Comparison of ENCODE assay signal across 25 cellular contexts in the genomic region with DNA sequence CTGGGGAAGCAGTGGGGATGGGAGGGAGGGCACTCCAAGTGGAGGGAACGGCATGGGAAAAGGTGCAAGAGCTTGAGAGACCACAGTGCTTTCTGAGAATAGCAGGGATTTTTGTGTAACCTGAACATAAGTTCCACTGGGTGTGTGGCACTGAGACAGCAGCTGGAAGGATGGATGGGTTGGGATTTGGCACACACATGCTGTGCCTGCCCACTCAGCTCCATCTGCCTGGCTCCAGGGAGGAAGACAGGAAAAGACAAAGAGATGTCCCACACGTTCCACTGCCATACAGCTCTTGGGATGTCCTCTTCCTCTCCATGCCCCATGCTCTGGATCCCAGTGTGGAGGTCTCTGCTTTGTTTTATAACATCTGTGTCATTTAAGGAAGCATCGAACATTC.
A peak's percentile ranks its signal among the peaks of the same experiment; 100 is the strongest.
DNase-seq lines count a peak whose midpoint lies in the region; ATAC-seq and TF ChIP-seq lines count a peak whose summit lies in the region.
"Had no signal": no experiment of that assay in that cellular context is flagged by ENCODE, and none has a peak within 500 bp of the region (broad histone marks: within the 10 kb centered on the region; RNA-seq: fewer than 3 reads in every experiment).

No MANE protein-coding gene starts in this region.

- H3K4me3 ChIP-seq in neuronal stem cell (ENCODE audit: low read length in 2 of 2): no peak overlapping the region
- H3K4me3 ChIP-seq in upper lobe of right lung: no peak overlapping the region
- H3K4me3 ChIP-seq: A549 had no signal

- H4K8ac ChIP-seq in neuronal stem cell (ENCODE audit: low read depth, low read length): no peak overlapping the region

- H3K4me1 ChIP-seq in neuronal stem cell (ENCODE audit: control insufficient read depth in 2 of 2, insufficient read depth in 1 of 2, low read depth in 1 of 2, low read length in 2 of 2) (peaks cover 0 to 5% of the 10 kb centered on the region in 2 donors), upper lobe of right lung (no peaks in the 10 kb centered on the region)
- H3K4me1 ChIP-seq: A549, Caco-2 had no signal

- H3K9me3 ChIP-seq in neuronal stem cell (replicated peaks in 1 of 2; ENCODE audit: control insufficient read depth in 2 of 2, insufficient read depth in 1 of 2, low read depth in 1 of 2, low read length in 2 of 2): no peaks in the 10 kb centered on the region
- no peaks in the 10 kb centered on the region for H3K9me3 ChIP-seq in upper lobe of right lung
- H3K9me3 ChIP-seq: A549, Caco-2, SK-N-SH had no signal

- H3K4ac ChIP-seq in neuronal stem cell (ENCODE audit: low read length): no peak overlapping the region

- no peak overlapping the region for H4K91ac ChIP-seq in neuronal stem cell (ENCODE audit: low read depth, low read length, poor library complexity)

- H3K4me2 ChIP-seq in neuronal stem cell (ENCODE audit: insufficient read depth, low read length, poor library complexity, severe bottlenecking): no peak overlapping the region
- H3K4me2 ChIP-seq: A549, KMS-11, SK-N-SH had no signal

- peak overlapping the region; percentile 32 for H2AK5ac ChIP-seq in neuronal stem cell (ENCODE audit: low read depth, low read length)

- H3K18ac ChIP-seq in neuronal stem cell (ENCODE audit: low read length): no peak overlapping the region

- H2BK5ac ChIP-seq in neuronal stem cell (ENCODE audit: low read length): no peak overlapping the region

- H3K27ac ChIP-seq in neuronal stem cell (replicated peaks; ENCODE audit: low read length) (no peak overlapping the region), upper lobe of right lung (no peak overlapping the region)
- H3K27ac ChIP-seq: A549, HL-60, KMS-11 had no signal

- peak; percentile 4 for DNase-seq in activated T-cell treated with anti-CD3 and anti-CD28 coated beads, Interleukin-2, amount 50 U/mL, for 1 hour
- DNase-seq in activated T-cell treated with anti-CD3 and anti-CD28 coated beads for 4 hours (no peak), NCI-H524 (lab: John Stamatoyannopoulos, UW) (peak; percentile 39 to 83), neuronal stem cell (ENCODE audit: low spot score) (no peak), upper lobe of right lung (peak; percentile 17), EL (no peak)
- DNase-seq: AML-193; C1 segment of cervical spinal cord; CD8-positive, alpha-beta T cell; DMS79 treated with DMSO at 0.1 percent for 48 hours; MM.1S; NCI-H1417 treated with DMSO at 0.1 percent for 48 hours; NCI-H187 treated with DMSO at 0.1 percent for 48 hours; NCI-H2227 treated with DMSO at 0.1 percent for 48 hours; NCI-H748 treated with DMSO at 0.1 percent for 48 hours; NK-92 treated with Interleukin-12 subunit alpha and Interleukin-12 subunit beta, amount 100 ng/mL, for 24 hours; PC-3; SK-N-SH; SW 1271 had no signal

- no peak overlapping the region for H2BK12ac ChIP-seq in neuronal stem cell (ENCODE audit: low read length)

- no peak for TF ChIP-seq CTCF in upper lobe of right lung (IDR thresholded peaks at IDR 0.05)

- no peak overlapping the region for H2BK15ac ChIP-seq in neuronal stem cell (ENCODE audit: low read length)

- H2BK120ac ChIP-seq in neuronal stem cell (ENCODE audit: low read depth, low read length): no peak overlapping the region

- intact Hi-C loops in upper lobe of right lung (cut with DNase I): no loop called here

- no peak overlapping the region for H3K9ac ChIP-seq in neuronal stem cell (ENCODE audit: low read depth, low read length, poor library complexity)
- H3K9ac ChIP-seq: KMS-11, SK-N-SH had no signal

- H3K36me3 ChIP-seq in neuronal stem cell (replicated peaks in 1 of 2; ENCODE audit: control insufficient read depth in 2 of 2, insufficient read depth in 2 of 2, low read length in 2 of 2): no peaks in the 10 kb centered on the region
- H3K36me3 ChIP-seq in upper lobe of right lung: no peaks in the 10 kb centered on the region

- no peak overlapping the region for H3K23ac ChIP-seq in neuronal stem cell (ENCODE audit: low read depth, low read length, poor library complexity)

- H3K79me1 ChIP-seq in neuronal stem cell (ENCODE audit: low read depth, low read length): no peaks in the 10 kb centered on the region

- no CpG with 5 or more reads among the region's 3 CpGs for WGBS in neuronal stem cell (ENCODE audit: extremely low coverage in 2 of 2, insufficient read length in 2 of 2, insufficient replicate concordance in 1 of 2), 2 donors

- no peak overlapping the region for H3K14ac ChIP-seq in neuronal stem cell (ENCODE audit: low read length)

- H2AFZ ChIP-seq in neuronal stem cell (ENCODE audit: low read length): no peak overlapping the region

- ATAC-seq in upper lobe of right lung: no peak
- ATAC-seq in GM21737 (IDR thresholded peaks at IDR 0.05; ENCODE audit: unreplicated experiment): no peak
- ATAC-seq: CD8-positive, alpha-beta T cell; HCT116; PC-3 had no signal

- peaks cover 0 to 5% (median 0%) of the 10 kb centered on the region in 3 experiments for H3K27me3 ChIP-seq in neuronal stem cell (ENCODE audit: control insufficient read depth in 3 of 3, insufficient read depth in 3 of 3, low read depth in 1 of 3, low read length in 3 of 3)
- H3K27me3 ChIP-seq in upper lobe of right lung: no peaks in the 10 kb centered on the region

Comparison
In these comparisons a context has a peak if more than half of its experiments do, and no peak if none do; other contexts are left out.
1. DNase-seq: peak in activated T-cell treated with anti-CD3 and anti-CD28 coated beads, Interleukin-2, amount 50 U/mL, for 1 hour (single experiment), NCI-H524 (2 of 2) and upper lobe of right lung (single experiment); none in activated T-cell treated with anti-CD3 and anti-CD28 coated beads for 4 hours (single experiment), neuronal stem cell (single experiment) and EL (single experiment).